In the genomic region with DNA sequence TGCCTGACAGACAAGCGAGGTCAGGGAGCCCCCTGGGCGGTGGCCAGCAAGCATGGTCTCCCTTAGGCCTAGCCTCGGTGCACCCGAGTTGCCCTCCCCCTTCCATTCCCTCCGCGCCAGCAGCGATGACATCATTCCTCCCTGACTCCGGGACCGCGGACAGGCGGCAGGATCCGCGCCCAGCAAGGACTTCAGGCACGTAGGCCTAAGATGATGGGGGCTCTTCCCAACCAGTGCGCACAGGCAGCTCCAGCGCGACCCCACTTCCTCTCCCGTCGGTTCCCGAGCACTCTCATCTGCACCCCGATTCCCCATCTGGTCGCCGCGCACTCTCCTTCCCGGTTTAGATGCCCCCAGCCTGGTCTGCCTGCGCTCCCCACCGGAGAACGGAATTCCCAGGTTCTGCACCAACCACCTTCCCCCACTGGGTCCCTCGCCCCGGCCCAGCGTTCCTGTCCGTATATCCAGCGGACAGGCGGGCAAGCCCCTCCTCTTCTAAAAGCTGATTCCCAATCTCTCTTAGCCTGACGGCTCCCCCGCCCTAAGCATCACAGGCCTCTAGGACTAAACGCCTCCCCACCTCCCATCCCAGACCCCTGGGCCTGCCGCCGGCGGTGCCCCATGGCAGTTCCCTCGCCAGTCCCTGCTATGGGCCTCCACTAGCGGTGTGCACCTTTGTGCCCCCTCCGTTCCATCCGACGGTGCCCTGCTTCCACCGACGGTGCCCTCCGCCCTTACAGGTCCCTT, we compare ENCODE assay signal across 8 cellular contexts. TPM values are rescaled to one million over a fixed set of nuclear protein-coding genes. Genes with fewer than 3 reads are reported as not detected.
DNase-seq lines count a peak whose midpoint lies in the region; ATAC-seq and TF ChIP-seq lines count a peak whose summit lies in the region.

No MANE protein-coding gene starts in this region.

- ATAC-seq in GM21717 (IDR thresholded peaks at IDR 0.05; ENCODE audit: unreplicated experiment) (no peak), GM21515 (IDR thresholded peaks at IDR 0.05; ENCODE audit: unreplicated experiment) (no peak)

- TF ChIP-seq POLR2A in testis (IDR thresholded peaks at IDR 0.05) = no peak

- H3K27me3 ChIP-seq in testis = no peaks in the 10 kb centered on the region

- TF ChIP-seq CTCF in epithelial cell of proximal tubule (conservative IDR thresholded peaks at IDR 0.05; ENCODE audit: low read depth, low read length) (no peak), testis (IDR thresholded peaks at IDR 0.05) (no peak)

- peak overlapping the region; percentile 82 for H3K4me3 ChIP-seq in epithelial cell of proximal tubule (ENCODE audit: low read depth, low read length)
- H3K4me3 ChIP-seq in testis = peak overlapping the region; percentile 71 to 77

- H3K9me3 ChIP-seq in testis = no peaks in the 10 kb centered on the region

- peak overlapping the region; percentile 33 to 35 for H3K27ac ChIP-seq in testis

- 1 to 7% methylated on average over 35 to 48 of the region's 48 CpGs for WGBS in testis, 2 donors

- intact Hi-C loops in testis (cut with DNase I; ENCODE audit: low total_unique reads) = no loop called here

- no peaks in the 10 kb centered on the region for H3K36me3 ChIP-seq in testis (ENCODE audit: low read depth, missing control alignments)

- H3K4me1 ChIP-seq in testis = peaks cover 11% of the 10 kb centered on the region

- DNase-seq in DMS53 (lab: John Stamatoyannopoulos, UW) = peak; percentile 80
- peak; percentile 57 for DNase-seq in LHCN-M2 (ENCODE audit: low read depth)
- DNase-seq in activated CD4-positive, alpha-beta T cell treated with anti-CD3 and anti-CD28 coated beads, Interleukin-2, amount 50 U/mL, for 48 hours = peak; percentile 20 to 32
- no peak for DNase-seq in epithelial cell of proximal tubule (ENCODE audit: low read depth)
- peak; percentile 92 for DNase-seq in mesenteric fat pad (ENCODE audit: low spot score)
- peak; percentile 82 for DNase-seq in testis

RNA-seq across cellular contexts. Expression of gene FAM219A, which starts 0.9 kb away (rescaled TPM):
- 13.0 and 17.6 TPM in 2 replicates for total RNA-seq in LHCN-M2 (2014; rRNA removed)
- polyA plus RNA-seq in LHCN-M2 (2012) = 15.5 TPM
- 19.9 and 30.7 TPM in 2 replicates for total RNA-seq in epithelial cell of proximal tubule
- total RNA-seq in mesenteric fat pad = 53.9 TPM
- total RNA-seq in testis = 10 to 100 TPM; 12.6 to 17.9 TPM
- 12.2 TPM for polyA plus RNA-seq in testis (ENCODE audit: insufficient read depth, low read depth, low replicate concordance)

RNA-seq across cellular contexts. Expression of gene DNAI1, which starts 1.2 kb away (rescaled TPM):
- total RNA-seq in LHCN-M2 (2014; rRNA removed) (not detected in 2 replicates), epithelial cell of proximal tubule (0.06 TPM in 1 of 2 replicates, not detected in the other), mesenteric fat pad (not detected), testis (10 to 100 TPM; 22.7 to 36.7 TPM)
- not detected for polyA plus RNA-seq in LHCN-M2 (2012)
- 109 TPM for polyA plus RNA-seq in testis (ENCODE audit: insufficient read depth, low read depth, low replicate concordance)

Comparison
In these comparisons a context has a peak if more than half of its experiments do, and no peak if none do; other contexts are left out.
1. RNA of gene DNAI1, which starts 1.2 kb away (total RNA-seq): 22.7 to 36.7 TPM in testis; 0.06 TPM in epithelial cell of proximal tubule, not detected in LHCN-M2 and not detected in mesenteric fat pad (single experiment); every median in the first group is over 10 times any median in the second.